33 cellular contexts compared by ENCODE assay signal in the genomic region with DNA sequence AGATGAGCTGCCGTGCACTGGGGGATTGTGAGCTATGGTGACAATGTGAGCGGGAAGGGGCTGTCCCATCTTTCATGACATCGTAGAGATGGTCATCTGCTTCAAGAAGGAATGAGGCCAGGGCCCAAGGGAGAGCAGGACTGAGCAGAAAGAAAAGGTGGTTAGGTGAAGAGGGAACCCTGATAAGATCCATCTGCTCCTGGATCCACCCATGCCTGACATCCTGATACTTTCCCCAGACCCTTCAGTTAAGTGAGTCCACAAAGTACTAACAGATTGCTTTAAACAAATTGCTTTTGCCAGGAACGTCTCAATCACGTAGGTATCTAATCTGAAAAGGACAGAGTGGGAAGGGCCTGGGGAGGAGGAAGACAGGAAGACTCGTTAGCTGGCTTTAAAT. TPM values are rescaled to one million over a fixed set of nuclear protein-coding genes. Genes with fewer than 3 reads are reported as not detected.
"Had no signal": no experiment of that assay in that cellular context is flagged by ENCODE, and none has a peak within 500 bp of the region (broad histone marks: within the 10 kb centered on the region; RNA-seq: fewer than 3 reads in every experiment).

No MANE protein-coding gene starts in this region.

- H3K79me2 ChIP-seq: parathyroid adenoma had no signal

- H3K4me3 Mint-ChIP-seq: naive thymus-derived CD4-positive, alpha-beta T cell; natural killer cell; nephron; stimulated activated effector memory CD8-positive, alpha-beta T cell treated with anti-CD3 and anti-CD28 coated beads, Interleukin-12 subunit alpha, Interleukin-12 subunit beta, amount 100 ng/mL, for 72 hours; stimulated activated naive B cell treated with anti-CD40 and anti-IgM and Interleukin-4, amounts not matched to agents 10 μg/mL and 1 μg/mL and 100 μg/mL, for 72 hours; stimulated activated naive CD8-positive, alpha-beta T cell treated with anti-CD3 and anti-CD28 coated beads, Interleukin-15, Interleukin-2, amounts not matched to agents 100 ng/mL and 50 ng/mL, for 24 hours had no signal

- H3K9me3 ChIP-seq: ovary, psoas muscle, spleen, stomach, thoracic aorta, thyroid gland, tibial nerve, upper lobe of left lung, vagina had no signal

- H3K4me1 Mint-ChIP-seq: natural killer cell; stimulated activated effector memory CD8-positive, alpha-beta T cell treated with anti-CD3 and anti-CD28 coated beads, Interleukin-12 subunit alpha, Interleukin-12 subunit beta, amount 100 ng/mL, for 72 hours; stimulated activated naive B cell treated with anti-CD40 and anti-IgM and Interleukin-4, amounts not matched to agents 10 μg/mL and 1 μg/mL and 100 μg/mL, for 72 hours had no signal

- H3K27ac Mint-ChIP-seq: naive thymus-derived CD4-positive, alpha-beta T cell; natural killer cell; nephron; progenitor cell of endocrine pancreas; stimulated activated effector memory CD8-positive, alpha-beta T cell treated with anti-CD3 and anti-CD28 coated beads, Interleukin-12 subunit alpha, Interleukin-12 subunit beta, amount 100 ng/mL, for 72 hours; stimulated activated naive B cell treated with anti-CD40 and anti-IgM and Interleukin-4, amounts not matched to agents 10 μg/mL and 1 μg/mL and 100 μg/mL, for 72 hours; stimulated activated naive CD8-positive, alpha-beta T cell treated with anti-CD3 and anti-CD28 coated beads, Interleukin-15, Interleukin-2, amounts not matched to agents 100 ng/mL and 50 ng/mL, for 24 hours had no signal

- FAIRE-seq: urothelium cell line had no signal

- H3K27ac ChIP-seq: ovary, parathyroid adenoma, psoas muscle, skin epidermis, spleen, stomach, thoracic aorta, thyroid gland, tibial nerve, upper lobe of left lung, vagina had no signal

- H3K4me1 ChIP-seq: parathyroid adenoma, psoas muscle, spleen, stomach, thyroid gland, tibial nerve, upper lobe of left lung, vagina had no signal

- H2AFZ ChIP-seq: parathyroid adenoma had no signal

- DNase-seq: naive thymus-derived CD4-positive, alpha-beta T cell; natural killer cell; occipital lobe; ovary; posterior cingulate gyrus; psoas muscle; spleen; stimulated activated CD4-positive, alpha-beta T cell treated with anti-CD3 and anti-CD28 coated beads, Interleukin-15, amount 100 ng/mL, for 24 hours; stimulated activated CD4-positive, alpha-beta T cell treated with anti-CD3 and anti-CD28 coated beads, Interleukin-2, amount 100 ng/mL, for 24 hours; stimulated activated CD4-positive, alpha-beta T cell treated with anti-CD3 and anti-CD28 coated beads, Interleukin-2, amount 100 ng/mL, for 48 hours; stimulated activated CD4-positive, alpha-beta T cell treated with anti-CD3 and anti-CD28 coated beads, Interleukin-4, amount 100 ng/mL, for 24 hours; stimulated activated naive B cell treated with anti-CD40 and anti-IgM and Interleukin-4, amounts not matched to agents 10 μg/mL and 1 μg/mL and 100 μg/mL, for 72 hours; stimulated activated naive CD4-positive, alpha-beta T cell treated with Interleukin-2 at 50 U/mL for 16 hours; stomach; thyroid gland; trophoblast cell; upper lobe of left lung had no signal

- ATAC-seq: naive thymus-derived CD4-positive, alpha-beta T cell; natural killer cell; psoas muscle; right cardiac atrium; sciatic nerve; stimulated activated effector memory CD8-positive, alpha-beta T cell treated with anti-CD3 and anti-CD28 coated beads, Interleukin-12 subunit alpha, Interleukin-12 subunit beta, amount 100 ng/mL, for 72 hours; stimulated activated naive B cell treated with anti-CD40 and anti-IgM and Interleukin-4, amounts not matched to agents 10 μg/mL and 1 μg/mL and 100 μg/mL, for 72 hours had no signal

- H3K4me3 ChIP-seq: ovary, psoas muscle, skin epidermis, smooth muscle cell, spleen, stomach, thoracic aorta, thyroid gland, tibial nerve, upper lobe of left lung, vagina had no signal

- H3K9me3 Mint-ChIP-seq: natural killer cell; nephron; stimulated activated effector memory CD8-positive, alpha-beta T cell treated with anti-CD3 and anti-CD28 coated beads, Interleukin-12 subunit alpha, Interleukin-12 subunit beta, amount 100 ng/mL, for 72 hours; stimulated activated naive CD8-positive, alpha-beta T cell treated with anti-CD3 and anti-CD28 coated beads, Interleukin-15, Interleukin-2, amounts not matched to agents 100 ng/mL and 50 ng/mL, for 24 hours had no signal

- H3K4me2 ChIP-seq: smooth muscle cell had no signal

- H3K27me3 ChIP-seq: ovary, thyroid gland, tibial nerve, upper lobe of left lung, vagina had no signal

- H3K9ac ChIP-seq: parathyroid adenoma had no signal

- H3K36me3 ChIP-seq: ovary, spleen, stomach, thoracic aorta, thyroid gland, tibial nerve, upper lobe of left lung, vagina had no signal

- H3K36me3 Mint-ChIP-seq: naive thymus-derived CD4-positive, alpha-beta T cell; natural killer cell; stimulated activated effector memory CD8-positive, alpha-beta T cell treated with anti-CD3 and anti-CD28 coated beads, Interleukin-12 subunit alpha, Interleukin-12 subunit beta, amount 100 ng/mL, for 72 hours; stimulated activated naive B cell treated with anti-CD40 and anti-IgM and Interleukin-4, amounts not matched to agents 10 μg/mL and 1 μg/mL and 100 μg/mL, for 72 hours had no signal

RNA-seq across cellular contexts. Expression of a gene that starts 25.4 kb away (rescaled TPM):
- total RNA-seq: naive thymus-derived CD4-positive, alpha-beta T cell; natural killer cell; osteoblast; renal cortical epithelial cell; right cardiac atrium; subcutaneous adipose tissue; thoracic aorta; tibial nerve had no signal
- polyA plus RNA-seq: naive thymus-derived CD4-positive, alpha-beta T cell; spleen had no signal
